ENCODE assay signal across 11 cellular contexts in genomic region chrX:47628980-47629379, GRCh38. TPM values are rescaled to one million over a fixed set of nuclear protein-coding genes. Genes with fewer than 3 reads are reported as not detected.
DNase-seq lines count a peak whose midpoint lies in the region; ATAC-seq, FAIRE-seq and TF ChIP-seq lines count a peak whose summit lies in the region.
"Had no signal": no experiment of that assay in that cellular context is flagged by ENCODE, and none has a peak within 500 bp of the region (broad histone marks: within the 10 kb centered on the region; RNA-seq: fewer than 3 reads in every experiment).

No MANE protein-coding gene starts in this region.

- H3K36me3 ChIP-seq in astrocyte (ENCODE audit: insufficient read depth, low read length) (no peaks in the 10 kb centered on the region), gastrocnemius medialis (no peaks in the 10 kb centered on the region)

- no peak overlapping the region for H3K4me2 ChIP-seq in astrocyte (ENCODE audit: low read length)

- in situ Hi-C loops in gastrocnemius medialis (cut with MboI; ENCODE audit: low sequenced_read_pairs in 4 of 4) = loop anchor here in 1 of 4 donors (25.0 kb wide), 1 partner anchor 92 kb away; no protein-coding TSS in a partner anchor

- H3K4me1 ChIP-seq in astrocyte (ENCODE audit: insufficient read depth, low read length) = no peaks in the 10 kb centered on the region
- no peaks in the 10 kb centered on the region for H3K4me1 ChIP-seq in gastrocnemius medialis

- H3K4me1 Mint-ChIP-seq in activated naive CD4-positive, alpha-beta T cell treated with anti-CD3 and anti-CD28 coated beads, Interleukin-2, amount 10 ng/mL, durations not matched to agents 7 days and 5 days = peaks cover 28% of the 10 kb centered on the region
- H3K4me1 Mint-ChIP-seq in astrocyte (ENCODE audit: low read depth, unreplicated experiment) = peaks cover 5% of the 10 kb centered on the region
- peaks cover 28 to 35% of the 10 kb centered on the region in 2 donors for H3K4me1 Mint-ChIP-seq in stimulated activated naive B cell treated with anti-CD40 and anti-IgM and Interleukin-4, amounts not matched to agents 10 μg/mL and 1 μg/mL and 100 μg/mL, for 72 hours

- no peak overlapping the region for H3K4me3 ChIP-seq in astrocyte (ENCODE audit: insufficient read depth, low read depth, low read length)
- H3K4me3 ChIP-seq in gastrocnemius medialis = no peak overlapping the region

- FAIRE-seq in astrocyte (lab: Jason Lieb, UNC) = peak; percentile 41

- peak overlapping the region; percentile 87 for H3K27ac Mint-ChIP-seq in activated naive CD4-positive, alpha-beta T cell treated with anti-CD3 and anti-CD28 coated beads, Interleukin-2, amount 10 ng/mL, durations not matched to agents 7 days and 5 days
- H3K27ac Mint-ChIP-seq in astrocyte (ENCODE audit: unreplicated experiment) = no peak overlapping the region
- peak overlapping the region; percentile 32 for H3K27ac Mint-ChIP-seq in stimulated activated naive B cell treated with anti-CD40 and anti-IgM and Interleukin-4, amounts not matched to agents 10 μg/mL and 1 μg/mL and 100 μg/mL, for 72 hours

- H3K27me3 ChIP-seq in astrocyte (ENCODE audit: insufficient read depth, low read length) (no peaks in the 10 kb centered on the region), gastrocnemius medialis (peaks cover 0 to 3% (median under 1%) of the 10 kb centered on the region in 3 donors)

- H3K27ac ChIP-seq in astrocyte (ENCODE audit: low read depth, low read length) (no peak overlapping the region), gastrocnemius medialis (no peak overlapping the region)
- H3K27ac ChIP-seq: C4-2B had no signal

- peak overlapping the region; percentile 87 for H3K4me3 Mint-ChIP-seq in activated naive CD4-positive, alpha-beta T cell treated with anti-CD3 and anti-CD28 coated beads, Interleukin-2, amount 10 ng/mL, durations not matched to agents 7 days and 5 days
- no peak overlapping the region for H3K4me3 Mint-ChIP-seq in astrocyte (ENCODE audit: unreplicated experiment)
- H3K4me3 Mint-ChIP-seq in stimulated activated naive B cell treated with anti-CD40 and anti-IgM and Interleukin-4, amounts not matched to agents 10 μg/mL and 1 μg/mL and 100 μg/mL, for 72 hours = peak overlapping the region; percentile 2 to 34

- peak; percentile 22; the same call in 1 of the 2 replicates for TF ChIP-seq RAD21 in Ishikawa (IDR thresholded peaks at IDR 0.05; ENCODE audit: low read depth)

- TF ChIP-seq EP300 in Ishikawa (IDR thresholded peaks at IDR 0.05; ENCODE audit: borderline replicate concordance) = no peak

- peak; percentile 69 to 70 for ATAC-seq in stimulated activated naive B cell treated with anti-CD40 and anti-IgM and Interleukin-4, amounts not matched to agents 10 μg/mL and 1 μg/mL and 100 μg/mL, for 72 hours (replicated peaks)
- no peak for ATAC-seq in gastrocnemius medialis

- no peaks in the 10 kb centered on the region for H3K79me2 ChIP-seq in astrocyte (ENCODE audit: insufficient read depth, low read length)

- no peaks in the 10 kb centered on the region for H3K27me3 Mint-ChIP-seq in activated naive CD4-positive, alpha-beta T cell treated with anti-CD3 and anti-CD28 coated beads, Interleukin-2, amount 10 ng/mL, durations not matched to agents 7 days and 5 days
- peaks cover 3% of the 10 kb centered on the region for H3K27me3 Mint-ChIP-seq in astrocyte (ENCODE audit: low read depth, unreplicated experiment)
- peaks cover 3 to 7% of the 10 kb centered on the region in 2 donors for H3K27me3 Mint-ChIP-seq in stimulated activated naive B cell treated with anti-CD40 and anti-IgM and Interleukin-4, amounts not matched to agents 10 μg/mL and 1 μg/mL and 100 μg/mL, for 72 hours

- H3K9me3 ChIP-seq in astrocyte (ENCODE audit: insufficient read depth, low read depth, low read length) (no peaks in the 10 kb centered on the region), gastrocnemius medialis (no peaks in the 10 kb centered on the region)

- TF ChIP-seq POLR2A in gastrocnemius medialis (IDR thresholded peaks at IDR 0.05) = no peak

- no peaks in the 10 kb centered on the region for H4K20me1 ChIP-seq in astrocyte (ENCODE audit: insufficient read depth, low read length)

- H3K9me3 Mint-ChIP-seq in activated naive CD4-positive, alpha-beta T cell treated with anti-CD3 and anti-CD28 coated beads, Interleukin-2, amount 10 ng/mL, durations not matched to agents 7 days and 5 days = no peaks in the 10 kb centered on the region
- H3K9me3 Mint-ChIP-seq in astrocyte (ENCODE audit: unreplicated experiment) = no peaks in the 10 kb centered on the region
- no peaks in the 10 kb centered on the region for H3K9me3 Mint-ChIP-seq in stimulated activated naive B cell treated with anti-CD40 and anti-IgM and Interleukin-4, amounts not matched to agents 10 μg/mL and 1 μg/mL and 100 μg/mL, for 72 hours

- TF ChIP-seq CTCF in astrocyte (IDR thresholded peaks at IDR 0.05; ENCODE audit: insufficient read depth, low read depth, low read length) (no peak), gastrocnemius medialis (IDR thresholded peaks at IDR 0.05 in 4 of 5, conservative IDR thresholded peaks at IDR 0.05 in 1 of 5) (no peak)

- peaks cover 15% of the 10 kb centered on the region for H3K36me3 Mint-ChIP-seq in activated naive CD4-positive, alpha-beta T cell treated with anti-CD3 and anti-CD28 coated beads, Interleukin-2, amount 10 ng/mL, durations not matched to agents 7 days and 5 days
- no peaks in the 10 kb centered on the region for H3K36me3 Mint-ChIP-seq in astrocyte (ENCODE audit: low read depth, unreplicated experiment)
- peaks cover 19 to 28% of the 10 kb centered on the region in 2 donors for H3K36me3 Mint-ChIP-seq in stimulated activated naive B cell treated with anti-CD40 and anti-IgM and Interleukin-4, amounts not matched to agents 10 μg/mL and 1 μg/mL and 100 μg/mL, for 72 hours

- peak; percentile 54 for DNase-seq in activated naive CD4-positive, alpha-beta T cell treated with anti-CD3 and anti-CD28 coated beads, Interleukin-2, amount 10 ng/mL, durations not matched to agents 7 days and 5 days
- no peak for DNase-seq in activated naive CD4-positive, alpha-beta T cell (lab: John Stamatoyannopoulos, UW)
- no peak for DNase-seq in astrocyte (ENCODE audit: low read depth)
- peak; percentile 32 for DNase-seq in stimulated activated naive B cell treated with anti-CD40 and anti-IgM and Interleukin-4, amounts not matched to agents 10 μg/mL and 1 μg/mL and 100 μg/mL, for 72 hours
- DNase-seq in gastrocnemius medialis = no peak
- no peak for DNase-seq in NCI-H187 treated with DMSO at 0.1 percent for 48 hours (lab: John Stamatoyannopoulos, UW)
- no peak for DNase-seq in COLO829 (ENCODE audit: low spot score)
- DNase-seq: erythroblast, T-helper 9 cell had no signal

- no peak overlapping the region for H2AFZ ChIP-seq in astrocyte (ENCODE audit: low read depth, low read length)

- H3K9ac ChIP-seq in astrocyte (ENCODE audit: low read length) = no peak overlapping the region

- intact Hi-C loops in gastrocnemius medialis (cut with DNase I; ENCODE audit: low total_unique reads) = no loop called here

- CTCF ChIA-PET in activated naive CD4-positive, alpha-beta T cell treated with anti-CD3 and anti-CD28 coated beads, Interleukin-2, amount 10 ng/mL, durations not matched to agents 7 days and 5 days (lab: Charles Lee) = interaction anchor here (1.0 to 1.8 kb wide), 5 partner anchors 22 to 106 kb away, joined by 3 to 8 read pairs (median 4); partner anchors contain the start of genes ARAF and ELK1

TF ChIP-seq in Ishikawa, 13 proteins besides CTCF, POLR2A, EP300 and RAD21:
- TF ChIP-seq CEBPB (IDR thresholded peaks at IDR 0.05) (no peak), EGR1 (IDR thresholded peaks at IDR 0.05) (no peak), USF1 (IDR thresholded peaks at IDR 0.05) (no peak), MAX (IDR thresholded peaks at IDR 0.05) (no peak), TAF1 (IDR thresholded peaks at IDR 0.05; ENCODE audit: low read depth) (no peak), TEAD4 (IDR thresholded peaks at IDR 0.05) (no peak), YY1 (IDR thresholded peaks at IDR 0.05; ENCODE audit: low read depth) (no peak)

RNA-seq across cellular contexts. Expression of gene CFP, which starts 0.8 kb away (rescaled TPM):
- total RNA-seq in astrocyte = 0.17 and 1.1 TPM in 2 replicates
- 1 to 10 TPM in 2 of 4 donors, under 1 TPM in 1, not detected in 1; 0.51 to 3.8 (median 3.3) TPM for total RNA-seq in gastrocnemius medialis

RNA-seq across cellular contexts. Expression of gene SYN1, which starts 9.3 kb away (rescaled TPM):
- total RNA-seq in astrocyte = 1.6 and 2.2 TPM in 2 replicates
- total RNA-seq in gastrocnemius medialis = under 1 TPM in 2 of 4 donors, not detected in 2; 0.22 to 0.36 TPM

RNA-seq across cellular contexts. Expression of gene ELK1, which starts 21.4 kb away (rescaled TPM):
- total RNA-seq in astrocyte (33.6 and 34.1 TPM in 2 replicates), gastrocnemius medialis (10 to 100 TPM; 35.0 to 65.6 (median 58.8) TPM)

RNA-seq across cellular contexts. Expression of gene UXT, which starts 30.0 kb away (rescaled TPM):
- total RNA-seq in astrocyte (72.7 and 73.5 TPM in 2 replicates), gastrocnemius medialis (100 to 1,000 TPM in 2 of 4 donors, 10 to 100 TPM in 2; 92.3 to 153 (median 109) TPM)

RNA-seq across cellular contexts. Expression of gene TIMP1, which starts 46.7 kb away (rescaled TPM):
- total RNA-seq in astrocyte (479 and 678 TPM in 2 replicates), gastrocnemius medialis (10 to 100 TPM; 15.8 to 94.8 (median 47.1) TPM)

Comparison
In these comparisons a context has a peak if more than half of its experiments do, and no peak if none do; other contexts are left out.
1. DNase-seq: peak in activated naive CD4-positive, alpha-beta T cell treated with anti-CD3 and anti-CD28 coated beads, Interleukin-2, amount 10 ng/mL, durations not matched to agents 7 days and 5 days (single experiment) and stimulated activated naive B cell treated with anti-CD40 and anti-IgM and Interleukin-4, amounts not matched to agents 10 μg/mL and 1 μg/mL and 100 μg/mL, for 72 hours (single experiment); none in activated naive CD4-positive, alpha-beta T cell (0 of 4), astrocyte (single experiment), gastrocnemius medialis (0 of 2), NCI-H187 treated with DMSO at 0.1 percent for 48 hours (single experiment) and COLO829 (single experiment).
2. ATAC-seq: peak in stimulated activated naive B cell treated with anti-CD40 and anti-IgM and Interleukin-4, amounts not matched to agents 10 μg/mL and 1 μg/mL and 100 μg/mL, for 72 hours (2 of 2); none in gastrocnemius medialis (0 of 2).